11 cellular contexts compared by ENCODE assay signal in genomic region chr2:42927334-42928160, GRCh38.
A peak's percentile ranks its signal among the peaks of the same experiment; 100 is the strongest.
DNase-seq lines count a peak whose midpoint lies in the region; ATAC-seq, FAIRE-seq and TF ChIP-seq lines count a peak whose summit lies in the region.
"Had no signal": no experiment of that assay in that cellular context is flagged by ENCODE, and none has a peak within 500 bp of the region (broad histone marks: within the 10 kb centered on the region; RNA-seq: fewer than 3 reads in every experiment).

No MANE protein-coding gene starts in this region.

- TF ChIP-seq EP300 in HepG2 (IDR thresholded peaks at IDR 0.05; ENCODE audit: low read depth in 2 of 2, low read length in 2 of 2): peak in 1 of 2 experiments; percentile 26; a peak in 1 of 4 replicates
- TF ChIP-seq EP300 in HepG2 (CRISPR knock-in tag; IDR thresholded peaks at IDR 0.05; ENCODE audit: borderline replicate concordance): peak; percentile 53; the same call in 1 of the 2 replicates

- no peaks in the 10 kb centered on the region for H3F3A ChIP-seq in MM.1S (ENCODE audit: insufficient read depth, low read length)

- H3K4me2 ChIP-seq in IMR-90 (ENCODE audit: low read depth, low read length) (no peak overlapping the region), HepG2 (ENCODE audit: low read depth, low read length) (peak overlapping the region; percentile 98), MM.1S (ENCODE audit: low read depth, low read length) (no peak overlapping the region)

- peak overlapping the region; percentile 58 for H2AFZ ChIP-seq in IMR-90 (replicated peaks; ENCODE audit: low read length, poor library complexity)
- no peak overlapping the region for H2AFZ ChIP-seq in HepG2 (ENCODE audit: low read length)
- H2AFZ ChIP-seq in MM.1S (ENCODE audit: low read length): no peak overlapping the region

- H3K79me1 ChIP-seq in IMR-90 (ENCODE audit: low read depth in 1 of 2, low read length in 2 of 2): peaks cover 0 to 5% of the 10 kb centered on the region in 2 experiments; a peak in 1 of 4 replicates

- H3K18ac ChIP-seq in IMR-90 (ENCODE audit: low read depth, low read length): 0 out of 2 replicates have a peak overlapping the region, but pooled peaks have one; percentile 5

- H3K27me3 ChIP-seq in IMR-90 (ENCODE audit: control insufficient read depth, insufficient read depth, low read length) (no peaks in the 10 kb centered on the region), adipocyte (replicated peaks; ENCODE audit: control insufficient read depth, insufficient read depth, low read length) (no peaks in the 10 kb centered on the region), HepG2 (ENCODE audit: control insufficient read depth in 1 of 2, insufficient read depth in 2 of 2, low read length in 2 of 2) (no peaks in the 10 kb centered on the region), spleen (replicated peaks in 1 of 7) (no peaks in the 10 kb centered on the region), MM.1S (replicated peaks; ENCODE audit: insufficient read depth, low read length) (no peaks in the 10 kb centered on the region)

- BruUV-seq in IMR-90 (replicated peaks; lab: Mats Ljungman, UMichigan) (no TSS peak), HepG2 (replicated peaks; lab: Mats Ljungman, UMichigan) (no TSS peak)

- H3K4me3 ChIP-seq in IMR-90 (ENCODE audit: insufficient read depth, low read depth, low read length): no peak overlapping the region
- no peak overlapping the region for H3K4me3 ChIP-seq in adipocyte (ENCODE audit: low read length)
- H3K4me3 ChIP-seq in HepG2 (replicated peaks in 1 of 3; ENCODE audit: insufficient read depth in 1 of 3, low read depth in 2 of 3, low read length in 3 of 3): peak overlapping the region; percentile 62 to 74 (median 70)
- H3K4me3 ChIP-seq in spleen: no peak overlapping the region
- no peak overlapping the region for H3K4me3 ChIP-seq in MM.1S (ENCODE audit: low read length)

- CTCF ChIA-PET in IMR-90 (lab: Yijun Ruan, JAX): no interaction called here
- CTCF ChIA-PET in HepG2 (lab: Yijun Ruan, JAX; ENCODE audit: low intra/inter-chr PET ratio, low total read pairs): interaction anchor here (0.8 to 1.1 kb wide), 2 partner anchors 99 to 302 kb away, joined by 3 read pairs; no protein-coding TSS in a partner anchor

- peak overlapping the region in 1 of 2 experiments; percentile 55; a peak in 1 of 4 replicates for H4K8ac ChIP-seq in IMR-90 (ENCODE audit: low read depth in 2 of 2, low read length in 2 of 2)

- peak overlapping the region; percentile 19 for H2BK5ac ChIP-seq in IMR-90 (ENCODE audit: low read depth, low read length, poor library complexity, severe bottlenecking)

- WGBS in IMR-90 (ENCODE audit: extremely low coverage in 2 of 2, insufficient read length in 1 of 2), 2 experiments: 100% methylated on average over 2 of the region's 10 CpGs; no CpG with 5 or more reads in 1 of the 2 experiments
- WGBS in HepG2 (ENCODE audit: low lambda C conversion rate): 4% methylated on average over 10 of the region's 10 CpGs
- 9 to 25% (median 24%) methylated on average over 10 of the region's 10 CpGs for WGBS in spleen, 5 donors

- TF ChIP-seq RAD21 in IMR-90 (IDR thresholded peaks at IDR 0.05; ENCODE audit: low read length): no peak
- TF ChIP-seq RAD21 in HepG2 (CRISPR knock-in tag; IDR thresholded peaks at IDR 0.05): no peak

- H3K27ac ChIP-seq in IMR-90 (ENCODE audit: insufficient read depth, low read length): no peak overlapping the region
- peak overlapping the region; percentile 88 for H3K27ac ChIP-seq in HepG2 (ENCODE audit: extremely low read length, insufficient read depth, low read length)
- H3K27ac ChIP-seq in spleen: peak overlapping the region; percentile 68 to 90 (median 82)
- no peak overlapping the region for H3K27ac ChIP-seq in MM.1S (ENCODE audit: low read length)

- peak overlapping the region; percentile 26; the same call in 1 of the 2 replicates for H3K23ac ChIP-seq in IMR-90 (ENCODE audit: low read depth, low read length)

- intact Hi-C loops in IMR-90 (cut with micrococcal nuclease) (no loop called here), HepG2 (cut with micrococcal nuclease; ENCODE audit: unreplicated experiment) (loop anchor here (2.0 kb wide), 3 partner anchors 15 to 69 kb away; no protein-coding TSS in a partner anchor), spleen (cut with DNase I; ENCODE audit: low total_unique reads) (no loop called here)

- peak; percentile 31 for DNase-seq in IMR-90
- no peak for DNase-seq in adipocyte (ENCODE audit: low read depth)
- DNase-seq in HepG2 (ENCODE audit: low spot score): peak; percentile 46
- DNase-seq in spleen: no peak
- no peak for DNase-seq in GM13976 (ENCODE audit: low spot score)
- no peak for DNase-seq in NCI-H748 treated with DMSO at 0.1 percent for 48 hours (lab: John Stamatoyannopoulos, UW)
- no peak for DNase-seq in MM.1S
- DNase-seq: activated naive CD8-positive, alpha-beta T cell treated with anti-CD3 and anti-CD28 coated beads, Interleukin-2, amount 10 ng/mL, durations not matched to agents 7 days and 5 days; GOT3; stimulated activated naive CD8-positive, alpha-beta T cell treated with anti-CD3 and anti-CD28 coated beads, Interleukin-15, Interleukin-2, amounts not matched to agents 100 U/mL and 50 U/mL, for 24 hours had no signal

- peak overlapping the region; percentile 22; the same call in 1 of the 2 replicates for H2AK5ac ChIP-seq in IMR-90 (ENCODE audit: low read depth, low read length)

- H2AK9ac ChIP-seq in IMR-90 (replicated peaks; ENCODE audit: low read depth, low read length, poor library complexity): peak overlapping the region; percentile 67

- TF ChIP-seq POLR2A in IMR-90 (IDR thresholded peaks at IDR 0.05; ENCODE audit: low read depth, low read length) (no peak), HepG2 (IDR thresholded peaks at IDR 0.05; ENCODE audit: insufficient read depth in 1 of 2, low read depth in 2 of 2, low read length in 2 of 2) (peak in 1 of 2 experiments; percentile 31; a peak in 1 of 4 replicates), spleen (IDR thresholded peaks at IDR 0.05) (no peak)

- in situ Hi-C loops in IMR-90 (cut with MboI; ENCODE audit: low sequenced_read_pairs) (no loop called here), HepG2 (cut with HindIII; ENCODE audit: extremely low pct_ligation_motif_present, low pct_unique_long_range_greater_than_20kb) (loop anchor here (5.0 kb wide), 2 partner anchors 70 to 300 kb away; partner anchors contain the start of gene ZFP36L2), GM13976 (cut with MboI; ENCODE audit: low sequenced_read_pairs, unreplicated experiment) (no loop called here)

- H3K9ac ChIP-seq in IMR-90 (ENCODE audit: low read depth, low read length) (no peak overlapping the region), adipocyte (ENCODE audit: low read length) (peak overlapping the region; percentile 94), HepG2 (ENCODE audit: insufficient read depth, low read depth, low read length) (peak overlapping the region; percentile 73), MM.1S (ENCODE audit: low read length) (no peak overlapping the region)

- H3K36me3 ChIP-seq in IMR-90 (ENCODE audit: control insufficient read depth, insufficient read depth, low read length) (no peaks in the 10 kb centered on the region), adipocyte (ENCODE audit: control insufficient read depth, insufficient read depth, low read length, severe bottlenecking) (no peaks in the 10 kb centered on the region), HepG2 (replicated peaks in 1 of 2; ENCODE audit: control insufficient read depth in 1 of 2, insufficient read depth in 2 of 2, low read length in 2 of 2) (no peaks in the 10 kb centered on the region), spleen (no peaks in the 10 kb centered on the region), MM.1S (replicated peaks; ENCODE audit: insufficient read depth, low read length) (no peaks in the 10 kb centered on the region)

- H4K20me1 ChIP-seq in IMR-90 (ENCODE audit: insufficient read depth, low read length): no peaks in the 10 kb centered on the region
- no peaks in the 10 kb centered on the region for H4K20me1 ChIP-seq in HepG2 (ENCODE audit: insufficient read depth, low read length)
- no peaks in the 10 kb centered on the region for H4K20me1 ChIP-seq in MM.1S (ENCODE audit: insufficient read depth, low read length)

- H3K9me2 ChIP-seq in MM.1S (replicated peaks; ENCODE audit: insufficient read depth, low read length): no peaks in the 10 kb centered on the region

- H4K5ac ChIP-seq in IMR-90 (ENCODE audit: low read depth, low read length): peak overlapping the region; percentile 42

- ATAC-seq in IMR-90 (ENCODE audit: low read depth) (no peak), HepG2 (no peak), HG02852 (IDR thresholded peaks at IDR 0.05; ENCODE audit: unreplicated experiment) (no peak)
- ATAC-seq: stimulated activated naive CD8-positive, alpha-beta T cell treated with anti-CD3 and anti-CD28 coated beads, Interleukin-15, Interleukin-2, amounts not matched to agents 100 U/mL and 50 U/mL, for 24 hours had no signal

- H2BK15ac ChIP-seq in IMR-90 (ENCODE audit: low read depth, low read length): peak overlapping the region; percentile 53; the same call in 1 of the 3 replicates

- POLR2A ChIA-PET in IMR-90 (lab: Charles Lee; ENCODE audit: unreplicated experiment) (no interaction called here), HepG2 (lab: Yijun Ruan, JAX) (interaction anchor here (0.5 to 10.9 kb wide), 35 partner anchors 8 to 668 kb away, joined by 3 to 169 read pairs (median 5); partner anchors contain the start of genes HAAO, THADA and ZFP36L2)

- peaks cover 36% of the 10 kb centered on the region for H3K9me1 ChIP-seq in IMR-90 (ENCODE audit: insufficient read depth, low read length)

- TF ChIP-seq CTCF in IMR-90 (conservative IDR thresholded peaks at IDR 0.05; ENCODE audit: low read depth, low read length) (no peak), HepG2 (CRISPR knock-in tag; IDR thresholded peaks at IDR 0.05) (0 out of 2 replicates have a peak, but pooled peaks have one; percentile 5), spleen (IDR thresholded peaks at IDR 0.05 in 8 of 11, conservative IDR thresholded peaks at IDR 0.05 in 3 of 11) (no peak), GM13976 (IDR thresholded peaks at IDR 0.05; ENCODE audit: borderline replicate concordance, control extremely low read depth, extremely low read depth, insufficient read depth, missing control alignments) (no peak), MM.1S (IDR thresholded peaks at IDR 0.05; ENCODE audit: low read length) (no peak)

- H3K14ac ChIP-seq in IMR-90 (replicated peaks; ENCODE audit: low read depth, low read length): peak overlapping the region; percentile 64; the same call in 1 of the 2 replicates

- FAIRE-seq in HepG2 (lab: Jason Lieb, UNC): no peak

- H3K79me2 ChIP-seq in HepG2 (ENCODE audit: insufficient read depth, low read length): no peaks in the 10 kb centered on the region
- H3K79me2 ChIP-seq in MM.1S (ENCODE audit: low read length): no peaks in the 10 kb centered on the region

- peak overlapping the region; percentile 68; the same call in 1 of the 2 replicates for H2BK20ac ChIP-seq in IMR-90 (ENCODE audit: low read depth, low read length)

- H4K91ac ChIP-seq in IMR-90 (ENCODE audit: insufficient read depth, low read depth, low read length): peak overlapping the region; percentile 61

- no peak overlapping the region for H3K56ac ChIP-seq in IMR-90 (ENCODE audit: extremely low read depth, insufficient read depth, low read length)

- H3K4ac ChIP-seq in IMR-90 (ENCODE audit: low read depth, low read length): peak overlapping the region; percentile 42

- dilution Hi-C loops in IMR-90 (cut with HindIII; ENCODE audit: low sequenced_read_pairs, unreplicated experiment): no loop called here

- H3K4me1 ChIP-seq in IMR-90 (ENCODE audit: control insufficient read depth, insufficient read depth, low read length): peaks cover 70% of the 10 kb centered on the region
- H3K4me1 ChIP-seq in adipocyte (ENCODE audit: control insufficient read depth, insufficient read depth, low read length): peaks cover 74% of the 10 kb centered on the region
- peaks cover 98% of the 10 kb centered on the region for H3K4me1 ChIP-seq in HepG2 (ENCODE audit: insufficient read depth, low read length)
- peaks cover 18 to 96% (median 57%) of the 10 kb centered on the region in 6 donors for H3K4me1 ChIP-seq in spleen
- no peaks in the 10 kb centered on the region for H3K4me1 ChIP-seq in MM.1S (ENCODE audit: low read length)

- H2BK120ac ChIP-seq in IMR-90 (ENCODE audit: low read depth, low read length): peak overlapping the region; percentile 100; the same call in 1 of the 2 replicates

- H3K9me3 ChIP-seq in IMR-90 (ENCODE audit: control insufficient read depth, insufficient read depth, low read length) (no peaks in the 10 kb centered on the region), adipocyte (ENCODE audit: control insufficient read depth, low read length) (no peaks in the 10 kb centered on the region), HepG2 (ENCODE audit: low read length) (no peaks in the 10 kb centered on the region), spleen (no peaks in the 10 kb centered on the region), MM.1S (replicated peaks; ENCODE audit: insufficient read depth, low read length) (no peaks in the 10 kb centered on the region)

Comparison
In these comparisons a context has a peak if more than half of its experiments do, and no peak if none do; other contexts are left out.
1. DNase-seq: peak in IMR-90 (single experiment) and HepG2 (single experiment); none in adipocyte (single experiment), spleen (single experiment), GM13976 (single experiment), NCI-H748 treated with DMSO at 0.1 percent for 48 hours (single experiment) and MM.1S (single experiment).
2. H3K27ac ChIP-seq: peak in HepG2 (single experiment) and spleen (8 of 8); none in IMR-90 (single experiment) and MM.1S (single experiment).
3. H3K4me3 ChIP-seq: peak in HepG2 (3 of 3); none in IMR-90 (single experiment), adipocyte (single experiment), spleen (0 of 8) and MM.1S (single experiment).
4. H3K9ac ChIP-seq: peak in adipocyte (single experiment) and HepG2 (single experiment); none in IMR-90 (single experiment) and MM.1S (single experiment).